18 cellular contexts compared by ENCODE assay signal in the genomic region with DNA sequence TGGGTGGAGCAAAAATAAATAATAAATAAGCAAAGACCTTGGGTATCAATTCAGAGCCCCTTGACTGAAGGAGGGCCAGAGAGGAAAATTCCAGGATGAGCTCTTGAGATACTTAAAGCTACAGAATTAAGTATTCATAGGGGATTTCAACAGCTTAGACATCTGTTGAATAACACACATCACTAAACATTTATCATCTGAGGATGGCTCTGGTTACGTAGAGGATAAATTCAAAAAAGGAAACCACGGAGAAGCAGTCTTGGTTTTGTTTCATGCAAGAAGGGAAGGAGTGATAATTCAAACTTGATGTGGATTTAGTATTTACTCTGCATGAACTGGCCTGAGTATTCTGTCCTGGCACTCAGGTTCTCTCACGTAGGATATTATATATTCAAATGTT. TPM values are rescaled to one million over a fixed set of nuclear protein-coding genes. Genes with fewer than 3 reads are reported as not detected.
DNase-seq lines count a peak whose midpoint lies in the region; ATAC-seq and TF ChIP-seq lines count a peak whose summit lies in the region.
"Had no signal": no experiment of that assay in that cellular context is flagged by ENCODE, and none has a peak within 500 bp of the region (broad histone marks: within the 10 kb centered on the region; RNA-seq: fewer than 3 reads in every experiment).

No MANE protein-coding gene starts in this region.

- peak overlapping the region; percentile 54 for H3K27ac ChIP-seq in cardiac muscle cell
- H3K27ac ChIP-seq in right cardiac atrium (ENCODE audit: low read length), result no peak overlapping the region
- H3K27ac ChIP-seq: SK-N-MC had no signal

- H3K4me1 ChIP-seq in cardiac muscle cell (ENCODE audit: low read depth), result peaks cover 32% of the 10 kb centered on the region
- peaks cover 4% of the 10 kb centered on the region for H3K4me1 ChIP-seq in right cardiac atrium (ENCODE audit: control insufficient read depth, insufficient read depth, low read length)

- TF ChIP-seq CTCF in cardiac muscle cell (IDR thresholded peaks at IDR 0.05; ENCODE audit: low read depth, low read length), result no peak
- no peak for TF ChIP-seq CTCF in fibroblast of villous mesenchyme (IDR thresholded peaks at IDR 0.05; ENCODE audit: insufficient read depth, low read depth, low read length)

- H3K4me3 ChIP-seq in cardiac muscle cell, result no peak overlapping the region
- H3K4me3 ChIP-seq in right cardiac atrium (ENCODE audit: low read length), result no peak overlapping the region
- H3K4me3 ChIP-seq in fibroblast of villous mesenchyme (ENCODE audit: low read depth, low read length), result no peak overlapping the region
- H3K4me3 ChIP-seq: SK-N-MC had no signal

- ATAC-seq in right cardiac atrium (no peak), GM21717 (IDR thresholded peaks at IDR 0.05; ENCODE audit: unreplicated experiment) (no peak)
- ATAC-seq: Panc1, Right ventricle myocardium inferior, T-cell had no signal

- DNase-seq in cardiac muscle cell (ENCODE audit: low read depth in 1 of 2, low spot score in 1 of 2), result no peak
- no peak for DNase-seq in right cardiac atrium
- peak; percentile 87 for DNase-seq in NCI-H82 (lab: John Stamatoyannopoulos, UW)
- DNase-seq in fibroblast of villous mesenchyme (ENCODE audit: low read depth), result peak; percentile 54
- DNase-seq in activated CD8-positive, alpha-beta memory T cell treated with anti-CD3 and anti-CD28 coated beads for 24 hours, result no peak
- DNase-seq in NCI-H1930 (lab: John Stamatoyannopoulos, UW), result no peak
- no peak for DNase-seq in hypothalamus (lab: John Stamatoyannopoulos, UW)
- DNase-seq: CD4-positive, CD25-positive, alpha-beta regulatory T cell; H9; MM.1S; NCI-H1105; NCI-H187; NCI-H526 treated with DMSO at 0.1 percent for 48 hours; T-cell had no signal

- H3K9me3 ChIP-seq in cardiac muscle cell (ENCODE audit: low read depth) (no peaks in the 10 kb centered on the region), right cardiac atrium (ENCODE audit: control insufficient read depth, low read length) (no peaks in the 10 kb centered on the region)

- WGBS in right cardiac atrium, result 77% methylated on average over 3 of the region's 3 CpGs

- H3K27me3 ChIP-seq in cardiac muscle cell (no peaks in the 10 kb centered on the region), right cardiac atrium (ENCODE audit: control insufficient read depth, insufficient read depth) (no peaks in the 10 kb centered on the region)

- intact Hi-C loops in right cardiac atrium (cut with DNase I), result no loop called here

- no peaks in the 10 kb centered on the region for H3K36me3 ChIP-seq in cardiac muscle cell

RNA-seq across cellular contexts. Expression of a gene that starts 29.8 kb away (rescaled TPM):
- total RNA-seq in cardiac muscle cell (90.9 and 135 TPM in 2 replicates), right cardiac atrium (1 to 10 TPM; 5.9 to 8.6 (median 6.7) TPM), fibroblast of villous mesenchyme (13.9 and 16.8 TPM in 2 replicates)
- polyA plus RNA-seq in cardiac muscle cell (64.8 and 91.3 TPM in 2 replicates), right cardiac atrium (4.5 TPM)
- total RNA-seq: CD4-positive, CD25-positive, alpha-beta regulatory T cell had no signal
- polyA plus RNA-seq: CD4-positive, CD25-positive, alpha-beta regulatory T cell had no signal

Comparison
In these comparisons a context has a peak if more than half of its experiments do, and no peak if none do; other contexts are left out.
1. DNase-seq: peak in NCI-H82 (single experiment) and fibroblast of villous mesenchyme (single experiment); none in cardiac muscle cell (0 of 2), right cardiac atrium (0 of 3), activated CD8-positive, alpha-beta memory T cell treated with anti-CD3 and anti-CD28 coated beads for 24 hours (single experiment), NCI-H1930 (0 of 2) and hypothalamus (0 of 51).